ENCODE assay signal across 8 cellular contexts in genomic region chr15:28191832-28192231, GRCh38.
A peak's percentile ranks its signal among the peaks of the same experiment; 100 is the strongest.
DNase-seq lines count a peak whose midpoint lies in the region; ATAC-seq and TF ChIP-seq lines count a peak whose summit lies in the region.

No MANE protein-coding gene starts in this region.

- H3K14ac ChIP-seq in trophoblast cell (ENCODE audit: low read length) = no peak overlapping the region

- no peaks in the 10 kb centered on the region for H3K79me2 ChIP-seq in trophoblast cell (ENCODE audit: control insufficient read depth, insufficient read depth, low read length, poor library complexity)

- H2BK12ac ChIP-seq in trophoblast cell (ENCODE audit: low read length) = no peak overlapping the region

- no peak for TF ChIP-seq CTCF in breast epithelium (IDR thresholded peaks at IDR 0.05)

- intact Hi-C loops in head of caudate nucleus (cut with DNase I) = no loop called here
- intact Hi-C loops in breast epithelium (cut with DNase I; ENCODE audit: low total_unique reads) = no loop called here

- H3K27ac ChIP-seq in trophoblast cell (ENCODE audit: low read depth, low read length) = no peak overlapping the region
- no peak overlapping the region for H3K27ac ChIP-seq in breast epithelium

- H4K8ac ChIP-seq in trophoblast cell (ENCODE audit: low read depth, low read length) = no peak overlapping the region

- H3K23ac ChIP-seq in trophoblast cell (ENCODE audit: low read length) = no peak overlapping the region

- H3K27me3 ChIP-seq in trophoblast cell (ENCODE audit: insufficient read depth, low read length) = no peaks in the 10 kb centered on the region
- no peaks in the 10 kb centered on the region for H3K27me3 ChIP-seq in breast epithelium

- H3K9me3 ChIP-seq in trophoblast cell (ENCODE audit: insufficient read depth, low read depth, low read length) = no peaks in the 10 kb centered on the region
- H3K9me3 ChIP-seq in breast epithelium = no peaks in the 10 kb centered on the region

- H4K12ac ChIP-seq in trophoblast cell (ENCODE audit: low read depth, low read length) = no peak overlapping the region

- no peak overlapping the region for H2BK120ac ChIP-seq in trophoblast cell (ENCODE audit: insufficient read depth, low read length, poor library complexity)

- no peak overlapping the region for H3K4ac ChIP-seq in trophoblast cell (ENCODE audit: low read depth, low read length)

- WGBS in trophoblast cell (ENCODE audit: extremely low coverage, insufficient coverage, insufficient read length) = no CpG with 5 or more reads among the region's 15 CpGs

- H3K79me1 ChIP-seq in trophoblast cell (ENCODE audit: low read length) = no peaks in the 10 kb centered on the region

- H2BK5ac ChIP-seq in trophoblast cell (ENCODE audit: low read depth, low read length, poor library complexity) = no peak overlapping the region

- H3K9ac ChIP-seq in trophoblast cell (ENCODE audit: low read length) = no peak overlapping the region

- no peak overlapping the region for H4K91ac ChIP-seq in trophoblast cell (ENCODE audit: low read depth, low read length)

- no peaks in the 10 kb centered on the region for H3K4me1 ChIP-seq in trophoblast cell (ENCODE audit: control insufficient read depth in 1 of 2, insufficient read depth in 2 of 2, low read length in 2 of 2)
- H3K4me1 ChIP-seq in breast epithelium = no peaks in the 10 kb centered on the region

- in situ Hi-C loops in SK-MEL-5 (cut with HindIII; ENCODE audit: low pct_unique_long_range_greater_than_20kb, low sequenced_read_pairs) = no loop called here

- peaks cover 10 to 14% of the 10 kb centered on the region in 2 experiments for H3K36me3 ChIP-seq in trophoblast cell (ENCODE audit: control insufficient read depth in 1 of 2, insufficient read depth in 2 of 2, low read length in 2 of 2)
- H3K36me3 ChIP-seq in breast epithelium = no peaks in the 10 kb centered on the region

- TF ChIP-seq POLR2A in breast epithelium (IDR thresholded peaks at IDR 0.05) = no peak

- DNase-seq in D341Med (ENCODE audit: low spot score) = peak; percentile 45
- DNase-seq in SK-MEL-5 (ENCODE audit: low read depth, low spot score) = peak; percentile 84
- DNase-seq in head of caudate nucleus = peak in 41 of 42 donors; percentile 35 to 82 (median 64)
- DNase-seq in trophoblast cell = peak; percentile 96
- no peak for DNase-seq in activated CD4-positive, CD25-positive, alpha-beta regulatory T cell treated with anti-CD3 and anti-CD28 coated beads, Interleukin-2, amount 50 U/mL, for 72 hours
- no peak for DNase-seq in breast epithelium (ENCODE audit: low spot score in 2 of 2)
- no peak for DNase-seq in NCI-H146 treated with DMSO at 0.1 percent for 48 hours (lab: John Stamatoyannopoulos, UW; ENCODE audit: unreplicated experiment)

- no peak overlapping the region for H3K4me2 ChIP-seq in trophoblast cell (ENCODE audit: low read length)

- H3K4me3 ChIP-seq in trophoblast cell (ENCODE audit: low read depth, low read length) = no peak overlapping the region
- no peak overlapping the region for H3K4me3 ChIP-seq in breast epithelium

- peak overlapping the region; percentile 6 for H3K18ac ChIP-seq in trophoblast cell (ENCODE audit: low read length)

- ATAC-seq in HG02588 (IDR thresholded peaks at IDR 0.05; ENCODE audit: unreplicated experiment) = no peak

- H2AK5ac ChIP-seq in trophoblast cell (ENCODE audit: low read length) = no peak overlapping the region

- H2AFZ ChIP-seq in trophoblast cell (ENCODE audit: insufficient read depth, low read length, poor library complexity) = no peak overlapping the region

Comparison
In these comparisons a context has a peak if more than half of its experiments do, and no peak if none do; other contexts are left out.
1. DNase-seq: peak in D341Med (single experiment), SK-MEL-5 (single experiment), head of caudate nucleus (41 of 42) and trophoblast cell (2 of 2); none in activated CD4-positive, CD25-positive, alpha-beta regulatory T cell treated with anti-CD3 and anti-CD28 coated beads, Interleukin-2, amount 50 U/mL, for 72 hours (single experiment), breast epithelium (0 of 2) and NCI-H146 treated with DMSO at 0.1 percent for 48 hours (single experiment).